ENCODE assay signal across 8 cellular contexts in the genomic region with DNA sequence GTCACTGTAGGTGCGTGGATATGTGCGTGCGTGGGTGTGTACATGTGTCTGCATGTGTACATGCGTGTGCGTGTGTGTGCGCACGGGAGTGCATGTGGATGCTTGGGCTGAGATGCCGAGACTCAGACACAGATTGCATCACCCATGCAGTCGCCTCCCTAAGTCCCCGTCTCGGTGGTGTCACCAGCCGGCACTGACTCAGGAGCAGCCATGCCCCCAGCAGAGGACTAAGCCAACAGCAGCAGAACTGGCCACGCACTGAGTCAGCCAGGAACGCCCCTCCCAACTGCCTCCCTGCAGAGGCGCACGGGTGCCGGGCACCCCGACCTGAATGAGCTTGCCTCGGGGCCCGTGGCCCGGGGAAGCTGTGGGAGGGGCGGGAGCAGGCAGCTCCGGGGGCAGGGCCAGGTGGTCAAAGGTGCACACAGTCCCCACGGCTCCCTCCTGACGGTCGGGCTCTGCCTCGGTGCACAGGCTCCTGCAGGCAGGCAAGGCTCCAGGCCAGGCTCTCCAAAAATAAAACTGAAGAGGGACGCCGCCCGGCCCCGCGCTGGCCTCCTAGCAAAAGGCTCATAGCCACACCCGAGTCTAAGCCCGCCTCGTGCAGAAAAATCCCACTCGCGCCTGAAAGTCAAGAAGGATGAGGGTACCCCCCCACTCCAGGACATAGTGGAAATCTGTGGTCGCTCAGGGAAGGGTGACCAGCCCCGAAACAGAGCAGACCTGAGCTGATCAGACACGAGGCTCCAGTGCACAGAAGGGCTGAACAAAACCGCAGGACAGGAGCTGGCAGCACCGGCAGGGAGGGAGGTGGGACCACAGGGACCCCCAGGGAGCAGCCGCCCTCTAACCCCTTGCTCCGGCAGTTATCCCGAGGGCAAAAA. TPM values are rescaled to one million over a fixed set of nuclear protein-coding genes. Genes with fewer than 3 reads are reported as not detected.
DNase-seq lines count a peak whose midpoint lies in the region; ATAC-seq and TF ChIP-seq lines count a peak whose summit lies in the region.

No MANE protein-coding gene starts in this region.

- intact Hi-C loops in heart left ventricle (cut with DNase I), result loop anchor here in 1 of 10 donors (5.0 kb wide), 1 partner anchor 48 kb away; the partner anchor contains the start of gene GADD45B

- H3K27me3 ChIP-seq in heart left ventricle, result no peaks in the 10 kb centered on the region
- H3K27me3 ChIP-seq in subcutaneous abdominal adipose tissue (ENCODE audit: control insufficient read depth in 5 of 5, insufficient read depth in 4 of 5, low read length in 5 of 5), result no peaks in the 10 kb centered on the region

- no peaks in the 10 kb centered on the region for H3K4me1 Mint-ChIP-seq in activated naive CD4-positive, alpha-beta T cell treated with anti-CD3 and anti-CD28 coated beads, Interleukin-2, amount 10 ng/mL, durations not matched to agents 7 days and 5 days

- CTCF ChIA-PET in activated naive CD4-positive, alpha-beta T cell treated with anti-CD3 and anti-CD28 coated beads, Interleukin-2, amount 10 ng/mL, durations not matched to agents 7 days and 5 days (lab: Charles Lee), result no interaction called here

- ATAC-seq in SK-N-SH treated with all-trans-retinoic acid at 6 μM for 48 hours, result peak; percentile 75
- peak; percentile 40 to 74 (median 66) for ATAC-seq in heart left ventricle
- no peak for ATAC-seq in HG02884 (IDR thresholded peaks at IDR 0.05; ENCODE audit: unreplicated experiment)

- H3K9me3 Mint-ChIP-seq in activated naive CD4-positive, alpha-beta T cell treated with anti-CD3 and anti-CD28 coated beads, Interleukin-2, amount 10 ng/mL, durations not matched to agents 7 days and 5 days, result peaks cover 3% of the 10 kb centered on the region

- no peak overlapping the region for H3K27ac Mint-ChIP-seq in activated naive CD4-positive, alpha-beta T cell treated with anti-CD3 and anti-CD28 coated beads, Interleukin-2, amount 10 ng/mL, durations not matched to agents 7 days and 5 days

- TF ChIP-seq POLR2A in heart left ventricle (IDR thresholded peaks at IDR 0.05), result no peak

- no peak overlapping the region for H3K4me3 Mint-ChIP-seq in activated naive CD4-positive, alpha-beta T cell treated with anti-CD3 and anti-CD28 coated beads, Interleukin-2, amount 10 ng/mL, durations not matched to agents 7 days and 5 days

- H3K27me3 Mint-ChIP-seq in activated naive CD4-positive, alpha-beta T cell treated with anti-CD3 and anti-CD28 coated beads, Interleukin-2, amount 10 ng/mL, durations not matched to agents 7 days and 5 days, result peaks cover 12% of the 10 kb centered on the region

- H3K9me3 ChIP-seq in heart left ventricle (no peaks in the 10 kb centered on the region), subcutaneous abdominal adipose tissue (ENCODE audit: control insufficient read depth in 5 of 5, low read length in 5 of 5) (no peaks in the 10 kb centered on the region)

- H3K36me3 ChIP-seq in heart left ventricle (no peaks in the 10 kb centered on the region), subcutaneous abdominal adipose tissue (ENCODE audit: control insufficient read depth in 5 of 5, insufficient read depth in 5 of 5, low read length in 5 of 5) (peaks cover 0 to 4% (median 0%) of the 10 kb centered on the region in 5 donors)

- H3K4me1 ChIP-seq in heart left ventricle (peaks cover 0 to 20% (median 7%) of the 10 kb centered on the region in 12 donors), subcutaneous abdominal adipose tissue (ENCODE audit: control insufficient read depth in 5 of 5, insufficient read depth in 5 of 5, low read length in 5 of 5) (peaks cover 2 to 24% (median 19%) of the 10 kb centered on the region in 5 donors)

- H3K4me3 ChIP-seq in heart left ventricle (peak overlapping the region in 9 of 12 donors; percentile 1 to 40 (median 24)), subcutaneous abdominal adipose tissue (ENCODE audit: low read depth in 1 of 5, low read length in 5 of 5) (peak overlapping the region in 4 of 5 donors; percentile 7 to 41 (median 28))

- 42 to 57% (median 48%) methylated on average over 25 to 45 of the region's 45 CpGs for WGBS in heart left ventricle, 4 donors

- no peak for TF ChIP-seq CTCF in heart left ventricle (IDR thresholded peaks at IDR 0.05)

- H3K9ac ChIP-seq in subcutaneous abdominal adipose tissue (ENCODE audit: low read length in 5 of 5), result no peak overlapping the region

- H3K27ac ChIP-seq in heart left ventricle (peak overlapping the region in 2 of 12 donors; percentile 14 to 60), subcutaneous abdominal adipose tissue (ENCODE audit: low read depth, low read length) (no peak overlapping the region)

- H3K36me3 Mint-ChIP-seq in activated naive CD4-positive, alpha-beta T cell treated with anti-CD3 and anti-CD28 coated beads, Interleukin-2, amount 10 ng/mL, durations not matched to agents 7 days and 5 days, result no peaks in the 10 kb centered on the region

- DNase-seq in HCEC 1CT, result peak; percentile 72
- peak in 3 of 5 donors; percentile 54 to 68 (median 56) for DNase-seq in heart left ventricle
- no peak for DNase-seq in activated naive CD4-positive, alpha-beta T cell treated with anti-CD3 and anti-CD28 coated beads, Interleukin-2, amount 10 ng/mL, durations not matched to agents 7 days and 5 days
- DNase-seq in NCI-H1694 treated with DMSO at 0.1 percent for 48 hours (lab: John Stamatoyannopoulos, UW), result no peak
- DNase-seq in stimulated activated CD4-positive, alpha-beta T cell treated with anti-CD3 and anti-CD28 coated beads, Interleukin-1b, Interleukin-23, amount 100 ng/mL, for 48 hours, result no peak

TF ChIP-seq in SK-N-SH treated with all-trans-retinoic acid at 6 μM for 48 hours, 23 proteins besides CTCF, POLR2A, EP300 and RAD21:
- no peak for TF ChIP-seq POU6F1 (CRISPR knock-in tag; IDR thresholded peaks at IDR 0.05; ENCODE audit: borderline replicate concordance, low read depth)
- no peak for TF ChIP-seq ZC3H10 (CRISPR knock-in tag; IDR thresholded peaks at IDR 0.05)
- TF ChIP-seq CSDC2 (CRISPR knock-in tag; IDR thresholded peaks at IDR 0.05), result no peak
- no peak for TF ChIP-seq TCF4 (CRISPR knock-in tag; IDR thresholded peaks at IDR 0.05; ENCODE audit: borderline replicate concordance)
- TF ChIP-seq ZFP30 (CRISPR knock-in tag; IDR thresholded peaks at IDR 0.05), result no peak
- no peak for TF ChIP-seq ESRRG (CRISPR knock-in tag; IDR thresholded peaks at IDR 0.05)
- TF ChIP-seq ZNF8 (CRISPR knock-in tag; IDR thresholded peaks at IDR 0.05), result no peak

RNA-seq across cellular contexts. Expression of gene GADD45B, which starts 49.2 kb away (rescaled TPM):
- total RNA-seq in heart left ventricle, result 100 to 1,000 TPM in 2 of 9 donors, 10 to 100 TPM in 7; 20.3 to 155 (median 46.6) TPM
- 10 to 100 TPM; 67.2 to 68.4 TPM for polyA plus RNA-seq in heart left ventricle

Comparison
In these comparisons a context has a peak if more than half of its experiments do, and no peak if none do; other contexts are left out.
1. DNase-seq: peak in HCEC 1CT (single experiment) and heart left ventricle (3 of 5); none in activated naive CD4-positive, alpha-beta T cell treated with anti-CD3 and anti-CD28 coated beads, Interleukin-2, amount 10 ng/mL, durations not matched to agents 7 days and 5 days (single experiment), NCI-H1694 treated with DMSO at 0.1 percent for 48 hours (single experiment) and stimulated activated CD4-positive, alpha-beta T cell treated with anti-CD3 and anti-CD28 coated beads, Interleukin-1b, Interleukin-23, amount 100 ng/mL, for 48 hours (single experiment).